In the genomic region with DNA sequence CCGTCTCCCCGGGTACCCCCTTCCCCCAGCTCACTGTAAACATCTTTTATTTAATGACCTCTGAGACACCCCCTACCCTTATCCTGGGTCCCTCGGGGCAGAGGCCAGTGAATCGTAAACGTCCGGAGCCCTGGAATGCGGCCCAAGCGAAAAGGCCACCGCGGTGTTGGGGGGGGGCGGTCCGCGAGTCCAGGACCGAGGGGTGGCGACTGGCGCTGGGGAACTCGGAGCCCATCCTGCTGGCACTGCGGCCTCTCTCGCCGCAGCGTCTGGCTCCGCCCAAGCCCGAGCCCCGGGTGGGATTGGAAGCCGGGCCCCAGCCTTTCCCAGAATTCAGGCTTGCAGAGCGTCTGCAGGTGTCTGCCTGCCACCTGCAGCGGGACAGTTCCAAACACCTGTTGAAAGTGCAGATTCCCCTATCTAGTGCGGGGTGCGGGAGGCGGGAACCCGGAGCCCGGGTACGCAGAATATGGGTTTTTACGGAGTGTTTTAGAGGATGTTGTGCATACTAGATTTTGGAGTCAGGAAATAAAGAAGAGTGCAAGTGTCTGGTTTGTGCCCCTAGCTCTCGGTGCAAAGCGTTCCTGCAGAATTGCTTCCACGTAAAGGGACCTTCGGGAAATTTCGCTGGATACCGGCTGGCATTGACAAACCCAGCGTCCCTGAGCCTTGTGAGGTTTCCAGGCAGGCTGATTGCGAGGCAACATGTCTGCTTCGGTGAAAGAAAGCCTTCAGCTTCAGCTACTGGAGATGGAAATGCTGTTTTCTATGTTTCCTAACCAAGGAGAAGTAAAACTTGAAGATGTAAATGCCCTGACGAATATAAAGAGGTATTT, we compare ENCODE assay signal across 8 cellular contexts. TPM values are rescaled to one million over a fixed set of nuclear protein-coding genes. Genes with fewer than 3 reads are reported as not detected.
DNase-seq lines count a peak whose midpoint lies in the region; ATAC-seq and TF ChIP-seq lines count a peak whose summit lies in the region.

No MANE protein-coding gene starts in this region.

- POLR2A ChIA-PET in CD4-positive, alpha-beta memory T cell (lab: Charles Lee; ENCODE audit: partially characterized antibody) = interaction anchor here (0.8 to 2.1 kb wide), 4 partner anchors 10 to 946 kb away, joined by 3 to 11 read pairs (median 6); a partner anchor contains a TSS

- CTCF ChIA-PET in CD4-positive, alpha-beta memory T cell (lab: Charles Lee; ENCODE audit: partially characterized antibody) = interaction anchor here (0.8 to 12.0 kb wide), 3 partner anchors 11 to 127 kb away, joined by 3 to 108 read pairs (median 12); a partner anchor contains a TSS

- H3K36me3 Mint-ChIP-seq in CD4-positive, alpha-beta memory T cell = peaks cover 3 to 16% of the 10 kb centered on the region in 2 donors

- no peaks in the 10 kb centered on the region for H3K27me3 ChIP-seq in CD4-positive, alpha-beta memory T cell (ENCODE audit: insufficient read depth, low read length)
- H3K27me3 ChIP-seq in body of pancreas = no peaks in the 10 kb centered on the region
- H3K27me3 ChIP-seq in iPS-15b (ENCODE audit: control insufficient read depth, insufficient read depth, low read length) = no peaks in the 10 kb centered on the region

- H3K9me3 Mint-ChIP-seq in CD4-positive, alpha-beta memory T cell = no peaks in the 10 kb centered on the region

- H3K4me3 Mint-ChIP-seq in CD4-positive, alpha-beta memory T cell = peak overlapping the region; percentile 74 to 99 (median 86)

- H3K27ac Mint-ChIP-seq in CD4-positive, alpha-beta memory T cell = peak overlapping the region in 6 of 7 donors; percentile 1 to 87 (median 74)

- no peaks in the 10 kb centered on the region for H3K36me3 ChIP-seq in CD4-positive, alpha-beta memory T cell (ENCODE audit: insufficient read depth, low read length)
- H3K36me3 ChIP-seq in body of pancreas (replicated peaks in 1 of 2; ENCODE audit: insufficient read depth in 1 of 2, low read depth in 2 of 2) = no peaks in the 10 kb centered on the region
- peaks cover 4% of the 10 kb centered on the region for H3K36me3 ChIP-seq in iPS-15b (ENCODE audit: control insufficient read depth, insufficient read depth, low read length)

- no peaks in the 10 kb centered on the region for H3K9me3 ChIP-seq in CD4-positive, alpha-beta memory T cell (ENCODE audit: control insufficient read depth in 1 of 2, low read length in 2 of 2)
- H3K9me3 ChIP-seq in body of pancreas (no peaks in the 10 kb centered on the region), iPS-15b (ENCODE audit: control insufficient read depth, insufficient read depth, low read length) (no peaks in the 10 kb centered on the region)

- TF ChIP-seq CTCF in body of pancreas (IDR thresholded peaks at IDR 0.05) (no peak), retinal pigment epithelial cell (conservative IDR thresholded peaks at IDR 0.05; ENCODE audit: low read depth, low read length) (no peak)

- TF ChIP-seq POLR2A in body of pancreas (IDR thresholded peaks at IDR 0.05) = no peak

- peak overlapping the region; percentile 65 to 71 for H3K4me3 ChIP-seq in CD4-positive, alpha-beta memory T cell (ENCODE audit: low read length in 2 of 2)
- H3K4me3 ChIP-seq in body of pancreas (peak overlapping the region; percentile 72 to 78), iPS-15b (ENCODE audit: low read depth, low read length) (peak overlapping the region; percentile 94), retinal pigment epithelial cell (ENCODE audit: low read length) (peak overlapping the region; percentile 90)

- peak in 4 of 5 donors; percentile 12 to 48 (median 14) for DNase-seq in CD4-positive, alpha-beta memory T cell
- DNase-seq in SK-N-DZ (ENCODE audit: low spot score) (peak; percentile 41), body of pancreas (peak; percentile 63 to 75 (median 68)), retinal pigment epithelial cell (ENCODE audit: low read depth) (no peak), NCI-H1694 (lab: John Stamatoyannopoulos, UW) (no peak)

- WGBS in body of pancreas, 2 donors = 0% methylated on average over 23 to 44 of the region's 44 CpGs

- peak overlapping the region; percentile 37 for H3K9ac ChIP-seq in iPS-15b (ENCODE audit: low read depth, low read length)

- ATAC-seq in GM19395 (IDR thresholded peaks at IDR 0.05; ENCODE audit: unreplicated experiment) (peak; percentile 33), HG03521 (IDR thresholded peaks at IDR 0.05; ENCODE audit: unreplicated experiment) (peak; percentile 7), body of pancreas (peak; percentile 67)

- no peaks in the 10 kb centered on the region for H3K27me3 Mint-ChIP-seq in CD4-positive, alpha-beta memory T cell

- peaks cover 21% of the 10 kb centered on the region for H3K4me1 ChIP-seq in CD4-positive, alpha-beta memory T cell (ENCODE audit: insufficient read depth, low read length)
- H3K4me1 ChIP-seq in body of pancreas (peaks cover 21% of the 10 kb centered on the region), iPS-15b (ENCODE audit: control insufficient read depth, insufficient read depth, low read length) (no peaks in the 10 kb centered on the region)

- peak overlapping the region; percentile 88 for H3K27ac ChIP-seq in CD4-positive, alpha-beta memory T cell (ENCODE audit: low read depth, low read length)
- peak overlapping the region; percentile 83 to 95 (median 90) for H3K27ac ChIP-seq in body of pancreas

- peaks cover 32 to 58% (median 45%) of the 10 kb centered on the region in 4 donors for H3K4me1 Mint-ChIP-seq in CD4-positive, alpha-beta memory T cell

- intact Hi-C loops in CD4-positive, alpha-beta memory T cell (cut with micrococcal nuclease) = loop anchor here (1.0 to 5.0 kb wide), 4 partner anchors 21 to 1033 kb away; a partner anchor contains a TSS
- intact Hi-C loops in body of pancreas (cut with DNase I) = no loop called here

RNA-seq across cellular contexts. Expression of a gene that starts 0.8 kb away (rescaled TPM):
- total RNA-seq in CD4-positive, alpha-beta memory T cell = 1 to 10 TPM; 5.0 to 5.2 TPM
- 1 to 10 TPM; 2.0 to 2.1 TPM for polyA plus RNA-seq in CD4-positive, alpha-beta memory T cell
- 3.7 and 4.0 TPM in 2 replicates for polyA plus RNA-seq in SK-N-DZ (2014; cell fraction: cytosol; rRNA removed)
- 8.0 and 9.6 TPM in 2 replicates for polyA plus RNA-seq in SK-N-DZ (2014; cell fraction: nucleus; rRNA removed)
- 1 to 10 TPM; 4.3 to 5.4 TPM for total RNA-seq in body of pancreas

RNA-seq across cellular contexts. Expression of a gene that starts 0.9 kb away (rescaled TPM):
- total RNA-seq in CD4-positive, alpha-beta memory T cell = 10 to 100 TPM; 35.9 to 39.9 TPM
- 1 to 10 TPM; 2.3 to 8.4 TPM for polyA plus RNA-seq in CD4-positive, alpha-beta memory T cell
- 27.0 and 31.6 TPM in 2 replicates for polyA plus RNA-seq in SK-N-DZ (2014; cell fraction: cytosol; rRNA removed)
- polyA plus RNA-seq in SK-N-DZ (2014; cell fraction: nucleus; rRNA removed) = 36.8 and 49.5 TPM in 2 replicates
- 10 to 100 TPM; 50.1 to 61.0 TPM for total RNA-seq in body of pancreas

Comparison
In these comparisons a context has a peak if more than half of its experiments do, and no peak if none do; other contexts are left out.
1. DNase-seq: peak in CD4-positive, alpha-beta memory T cell (4 of 5), SK-N-DZ (single experiment) and body of pancreas (4 of 4); none in retinal pigment epithelial cell (single experiment) and NCI-H1694 (single experiment).
2. ATAC-seq: peak in every context shown above with its lines; median percentile 67 in body of pancreas; 33 in GM19395; 7 in HG03521.
3. Peak in every context shown above with its lines, with median percentiles within 50 percentile points of each other: H3K4me3 ChIP-seq.